In genomic region chr17:45942284-45942683, GRCh38 we compare ENCODE assay signal across 11 cellular contexts. TPM values are rescaled to one million over a fixed set of nuclear protein-coding genes. Genes with fewer than 3 reads are reported as not detected.
DNase-seq lines count a peak whose midpoint lies in the region; ATAC-seq and TF ChIP-seq lines count a peak whose summit lies in the region.
"Had no signal": no experiment of that assay in that cellular context is flagged by ENCODE, and none has a peak within 500 bp of the region (broad histone marks: within the 10 kb centered on the region; RNA-seq: fewer than 3 reads in every experiment).

No MANE protein-coding gene starts in this region.

- no peaks in the 10 kb centered on the region for H3K9me3 Mint-ChIP-seq in natural killer cell treated with Interleukin-12 subunit alpha and Interleukin-12 subunit beta and Interleukin-15 and Interleukin-18, amount 100 ng/mL, for 72 hours
- no peaks in the 10 kb centered on the region for H3K9me3 Mint-ChIP-seq in natural killer cell
- H3K9me3 Mint-ChIP-seq in activated T-helper 2 cell treated with anti-CD3 and anti-CD28 coated beads, Interferon-gamma antibody, Interleukin-2, Interleukin-4, amounts not matched to agents 10 μg/mL and 5 μg/mL and 100 μg/mL, durations not matched to agents 14 hours and 24 hours and 36 hours: no peaks in the 10 kb centered on the region
- H3K9me3 Mint-ChIP-seq: T-helper 1 cell treated with Interleukin-12 subunit alpha and Interleukin-12 subunit beta and Interleukin-4 antibody, amounts not matched to agents 30 μg/mL and 1 μg/mL, for 36 hours had no signal

- H3K4me1 ChIP-seq in aorta (ENCODE audit: control insufficient read depth in 1 of 2, insufficient read depth in 2 of 2, low read length in 2 of 2): no peaks in the 10 kb centered on the region

- no peaks in the 10 kb centered on the region for H3K36me3 ChIP-seq in aorta (ENCODE audit: control insufficient read depth in 1 of 2, insufficient read depth in 2 of 2, low read length in 1 of 2)

- H3K4me1 Mint-ChIP-seq in natural killer cell treated with Interleukin-12 subunit alpha and Interleukin-12 subunit beta and Interleukin-15 and Interleukin-18, amount 100 ng/mL, for 72 hours (ENCODE audit: low read depth in 2 of 2): no peaks in the 10 kb centered on the region
- no peaks in the 10 kb centered on the region for H3K4me1 Mint-ChIP-seq in natural killer cell
- H3K4me1 Mint-ChIP-seq in activated T-helper 2 cell treated with anti-CD3 and anti-CD28 coated beads, Interferon-gamma antibody, Interleukin-2, Interleukin-4, amounts not matched to agents 10 μg/mL and 5 μg/mL and 100 μg/mL, durations not matched to agents 14 hours and 24 hours and 36 hours (ENCODE audit: low read depth): no peaks in the 10 kb centered on the region

- H3K4me3 Mint-ChIP-seq in natural killer cell treated with Interleukin-12 subunit alpha and Interleukin-12 subunit beta and Interleukin-15 and Interleukin-18, amount 100 ng/mL, for 72 hours: no peak overlapping the region
- no peak overlapping the region for H3K4me3 Mint-ChIP-seq in natural killer cell
- no peak overlapping the region for H3K4me3 Mint-ChIP-seq in activated T-helper 2 cell treated with anti-CD3 and anti-CD28 coated beads, Interferon-gamma antibody, Interleukin-2, Interleukin-4, amounts not matched to agents 10 μg/mL and 5 μg/mL and 100 μg/mL, durations not matched to agents 14 hours and 24 hours and 36 hours (ENCODE audit: low read depth)
- H3K4me3 Mint-ChIP-seq: T-helper 1 cell treated with Interleukin-12 subunit alpha and Interleukin-12 subunit beta and Interleukin-4 antibody, amounts not matched to agents 30 μg/mL and 1 μg/mL, for 36 hours had no signal

- no peak overlapping the region for H3K4me3 ChIP-seq in aorta (ENCODE audit: low read length in 2 of 2)

- 9% methylated on average over 11 of the region's 11 CpGs for WGBS in aorta, 2 donors

- no peaks in the 10 kb centered on the region for H3K9me3 ChIP-seq in aorta (ENCODE audit: control insufficient read depth, low read length)

- no peak for TF ChIP-seq CTCF in natural killer cell (IDR thresholded peaks at IDR 0.05)

- DNase-seq in natural killer cell treated with Interleukin-12 subunit alpha and Interleukin-12 subunit beta and Interleukin-15 and Interleukin-18, amount 100 ng/mL, for 72 hours (ENCODE audit: low spot score): peak; percentile 8
- DNase-seq in natural killer cell: no peak
- peak; percentile 98 for DNase-seq in midbrain (lab: John Stamatoyannopoulos, UW)
- peak; percentile 66 to 87 for DNase-seq in aorta
- DNase-seq in activated T-helper 2 cell treated with anti-CD3 and anti-CD28 coated beads, Interferon-gamma antibody, Interleukin-2, Interleukin-4, amounts not matched to agents 10 μg/mL and 5 μg/mL and 100 μg/mL, durations not matched to agents 14 hours and 24 hours and 36 hours (ENCODE audit: low spot score): no peak
- no peak for DNase-seq in retina
- DNase-seq: MM.1S; stimulated activated CD4-positive, alpha-beta T cell treated with anti-CD3 and anti-CD28 coated beads, Interleukin-15, amount 100 ng/mL, for 24 hours had no signal

- H3K27ac Mint-ChIP-seq in natural killer cell treated with Interleukin-12 subunit alpha and Interleukin-12 subunit beta and Interleukin-15 and Interleukin-18, amount 100 ng/mL, for 72 hours: no peak overlapping the region
- H3K27ac Mint-ChIP-seq in natural killer cell: no peak overlapping the region
- no peak overlapping the region for H3K27ac Mint-ChIP-seq in activated T-helper 2 cell treated with anti-CD3 and anti-CD28 coated beads, Interferon-gamma antibody, Interleukin-2, Interleukin-4, amounts not matched to agents 10 μg/mL and 5 μg/mL and 100 μg/mL, durations not matched to agents 14 hours and 24 hours and 36 hours
- H3K27ac Mint-ChIP-seq: T-helper 1 cell treated with Interleukin-12 subunit alpha and Interleukin-12 subunit beta and Interleukin-4 antibody, amounts not matched to agents 30 μg/mL and 1 μg/mL, for 36 hours had no signal

- H3K27ac ChIP-seq in cingulate gyrus (ENCODE audit: low read depth, low read length): peak overlapping the region; percentile 96
- no peak overlapping the region for H3K27ac ChIP-seq in aorta (ENCODE audit: low read depth in 1 of 2, low read length in 2 of 2)

- intact Hi-C loops in natural killer cell (cut with micrococcal nuclease) (no loop called here), aorta (cut with DNase I) (loop anchor here (10.0 kb wide), 1 partner anchor 47 kb away; the partner anchor contains the start of gene MAPT (in 2 of the 2))
- intact Hi-C loops in activated T-helper 2 cell treated with anti-CD3 and anti-CD28 coated beads, Interferon-gamma antibody, Interleukin-2, Interleukin-4, amounts not matched to agents 10 μg/mL and 5 μg/mL and 100 μg/mL, durations not matched to agents 14 hours and 24 hours and 36 hours (cut with micrococcal nuclease): no loop called here

- no peak for ATAC-seq in natural killer cell treated with Interleukin-12 subunit alpha and Interleukin-12 subunit beta and Interleukin-15 and Interleukin-18, amount 100 ng/mL, for 72 hours
- ATAC-seq in natural killer cell (no peak), aorta (ENCODE audit: low FRiP score) (peak; percentile 58), HG03460 (IDR thresholded peaks at IDR 0.05; ENCODE audit: unreplicated experiment) (no peak)

- H3K27me3 Mint-ChIP-seq in natural killer cell treated with Interleukin-12 subunit alpha and Interleukin-12 subunit beta and Interleukin-15 and Interleukin-18, amount 100 ng/mL, for 72 hours: peaks cover 33 to 46% of the 10 kb centered on the region in 2 donors
- peaks cover 31 to 69% of the 10 kb centered on the region in 2 donors for H3K27me3 Mint-ChIP-seq in natural killer cell (ENCODE audit: low read depth in 2 of 2)
- H3K27me3 Mint-ChIP-seq in activated T-helper 2 cell treated with anti-CD3 and anti-CD28 coated beads, Interferon-gamma antibody, Interleukin-2, Interleukin-4, amounts not matched to agents 10 μg/mL and 5 μg/mL and 100 μg/mL, durations not matched to agents 14 hours and 24 hours and 36 hours (ENCODE audit: low read depth): peaks cover 40% of the 10 kb centered on the region

- H3K36me3 Mint-ChIP-seq in natural killer cell treated with Interleukin-12 subunit alpha and Interleukin-12 subunit beta and Interleukin-15 and Interleukin-18, amount 100 ng/mL, for 72 hours: no peaks in the 10 kb centered on the region
- H3K36me3 Mint-ChIP-seq in natural killer cell: no peaks in the 10 kb centered on the region
- no peaks in the 10 kb centered on the region for H3K36me3 Mint-ChIP-seq in activated T-helper 2 cell treated with anti-CD3 and anti-CD28 coated beads, Interferon-gamma antibody, Interleukin-2, Interleukin-4, amounts not matched to agents 10 μg/mL and 5 μg/mL and 100 μg/mL, durations not matched to agents 14 hours and 24 hours and 36 hours (ENCODE audit: low read depth)

- H3K27me3 ChIP-seq in aorta (ENCODE audit: control insufficient read depth in 1 of 2, insufficient read depth in 2 of 2, low read length in 1 of 2): no peaks in the 10 kb centered on the region

RNA-seq across cellular contexts. Expression of gene MAPT, which starts 47.9 kb away (rescaled TPM):
- total RNA-seq in natural killer cell treated with Interleukin-12 subunit alpha and Interleukin-12 subunit beta and Interleukin-15 and Interleukin-18, amount 100 ng/mL, for 72 hours: under 1 TPM; 0.14 to 0.17 TPM
- 1 to 10 TPM in 1 of 3 donors, under 1 TPM in 2; 0.14 to 1.3 (median 0.58) TPM for total RNA-seq in natural killer cell
- total RNA-seq in aorta: 1 to 10 TPM; 1.3 to 3.9 TPM
- polyA plus RNA-seq in aorta: under 1 TPM; 0.13 to 0.51 TPM
- total RNA-seq in activated T-helper 2 cell treated with anti-CD3 and anti-CD28 coated beads, Interferon-gamma antibody, Interleukin-2, Interleukin-4, amounts not matched to agents 10 μg/mL and 5 μg/mL and 100 μg/mL, durations not matched to agents 14 hours and 24 hours and 36 hours: 1.1 and 1.3 TPM in 2 replicates

RNA-seq across cellular contexts. Expression of gene STH, which starts 56.8 kb away (rescaled TPM):
- total RNA-seq in natural killer cell treated with Interleukin-12 subunit alpha and Interleukin-12 subunit beta and Interleukin-15 and Interleukin-18, amount 100 ng/mL, for 72 hours: not detected
- not detected for total RNA-seq in natural killer cell
- total RNA-seq in aorta: not detected
- polyA plus RNA-seq in aorta: not detected
- total RNA-seq in activated T-helper 2 cell treated with anti-CD3 and anti-CD28 coated beads, Interferon-gamma antibody, Interleukin-2, Interleukin-4, amounts not matched to agents 10 μg/mL and 5 μg/mL and 100 μg/mL, durations not matched to agents 14 hours and 24 hours and 36 hours: not detected in 2 replicates

Comparison
In these comparisons a context has a peak if more than half of its experiments do, and no peak if none do; other contexts are left out.
1. DNase-seq: peak in natural killer cell treated with Interleukin-12 subunit alpha and Interleukin-12 subunit beta and Interleukin-15 and Interleukin-18, amount 100 ng/mL, for 72 hours (single experiment), midbrain (single experiment) and aorta (2 of 2); none in natural killer cell (single experiment), activated T-helper 2 cell treated with anti-CD3 and anti-CD28 coated beads, Interferon-gamma antibody, Interleukin-2, Interleukin-4, amounts not matched to agents 10 μg/mL and 5 μg/mL and 100 μg/mL, durations not matched to agents 14 hours and 24 hours and 36 hours (single experiment) and retina (single experiment).
2. intact Hi-C loops: an anchor here in aorta (10.0 kb wide); none called in natural killer cell and activated T-helper 2 cell treated with anti-CD3 and anti-CD28 coated beads, Interferon-gamma antibody, Interleukin-2, Interleukin-4, amounts not matched to agents 10 μg/mL and 5 μg/mL and 100 μg/mL, durations not matched to agents 14 hours and 24 hours and 36 hours.